In the genomic region with DNA sequence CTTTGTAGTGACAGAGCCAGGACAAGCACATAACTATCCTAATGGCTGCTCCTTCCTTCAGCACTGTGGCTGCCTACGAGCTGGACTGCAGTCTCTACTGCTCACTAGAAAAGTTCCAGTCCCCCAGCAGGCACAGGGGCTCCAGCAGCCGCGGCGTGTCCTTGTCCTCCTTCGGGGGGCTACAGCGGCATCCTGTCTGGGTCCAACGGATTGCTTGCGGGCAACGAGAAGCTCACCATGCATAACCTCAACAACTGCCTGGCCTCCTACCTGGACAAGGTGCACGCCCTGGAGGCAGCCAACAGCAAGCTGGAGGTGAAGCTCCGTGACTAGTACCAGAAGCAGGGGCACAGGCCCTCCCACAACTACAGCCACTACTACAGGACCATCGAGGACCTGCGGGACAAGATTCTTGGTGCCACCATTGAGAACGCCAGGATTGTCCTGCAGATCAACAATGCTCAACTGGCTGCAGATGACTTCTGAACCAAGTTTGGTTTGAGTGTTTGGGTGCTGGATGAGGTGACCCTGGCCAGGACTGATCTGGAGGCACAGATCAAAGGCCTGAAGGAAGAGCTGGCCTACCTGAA, we compare ENCODE assay signal across 1 cellular context.
TF ChIP-seq lines count a peak whose summit lies in the region.

No MANE protein-coding gene starts in this region.

TF ChIP-seq in GM12878, 131 proteins besides CTCF, POLR2A, EP300 and RAD21:
- TF ChIP-seq CEBPB (IDR thresholded peaks at IDR 0.05; ENCODE audit: borderline replicate concordance in 1 of 2, low read depth in 2 of 2, low read length in 2 of 2) = no peak
- TF ChIP-seq ASH2L (IDR thresholded peaks at IDR 0.05; ENCODE audit: borderline replicate concordance, low read depth) = no peak
- TF ChIP-seq SUPT20H (IDR thresholded peaks at IDR 0.05; ENCODE audit: borderline replicate concordance, control insufficient read depth, low read depth, low read length) = no peak
- no peak for TF ChIP-seq HCFC1 (IDR thresholded peaks at IDR 0.05; ENCODE audit: low read length)
- TF ChIP-seq SIX5 (IDR thresholded peaks at IDR 0.05; ENCODE audit: low read depth, low read length, severe bottlenecking) = no peak
- TF ChIP-seq EGR1 (IDR thresholded peaks at IDR 0.05; ENCODE audit: borderline replicate concordance in 1 of 2, low read depth in 2 of 2, low read length in 2 of 2) = no peak
- TF ChIP-seq, protein P1, sequence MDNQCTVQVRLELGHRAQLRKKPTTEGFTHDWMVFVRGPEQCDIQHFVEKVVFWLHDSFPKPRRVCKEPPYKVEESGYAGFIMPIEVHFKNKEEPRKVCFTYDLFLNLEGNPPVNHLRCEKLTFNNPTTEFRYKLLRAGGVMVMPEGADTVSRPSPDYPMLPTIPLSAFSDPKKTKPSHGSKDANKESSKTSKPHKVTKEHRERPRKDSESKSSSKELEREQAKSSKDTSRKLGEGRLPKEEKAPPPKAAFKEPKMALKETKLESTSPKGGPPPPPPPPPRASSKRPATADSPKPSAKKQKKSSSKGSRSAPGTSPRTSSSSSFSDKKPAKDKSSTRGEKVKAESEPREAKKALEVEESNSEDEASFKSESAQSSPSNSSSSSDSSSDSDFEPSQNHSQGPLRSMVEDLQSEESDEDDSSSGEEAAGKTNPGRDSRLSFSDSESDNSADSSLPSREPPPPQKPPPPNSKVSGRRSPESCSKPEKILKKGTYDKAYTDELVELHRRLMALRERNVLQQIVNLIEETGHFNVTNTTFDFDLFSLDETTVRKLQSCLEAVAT (IDR thresholded peaks at IDR 0.05) = no peak
- no peak for TF ChIP-seq EED (IDR thresholded peaks at IDR 0.05; ENCODE audit: low read depth)
- no peak for TF ChIP-seq BCL11A (IDR thresholded peaks at IDR 0.05; ENCODE audit: low read depth, low read length)
- TF ChIP-seq, protein P2, sequence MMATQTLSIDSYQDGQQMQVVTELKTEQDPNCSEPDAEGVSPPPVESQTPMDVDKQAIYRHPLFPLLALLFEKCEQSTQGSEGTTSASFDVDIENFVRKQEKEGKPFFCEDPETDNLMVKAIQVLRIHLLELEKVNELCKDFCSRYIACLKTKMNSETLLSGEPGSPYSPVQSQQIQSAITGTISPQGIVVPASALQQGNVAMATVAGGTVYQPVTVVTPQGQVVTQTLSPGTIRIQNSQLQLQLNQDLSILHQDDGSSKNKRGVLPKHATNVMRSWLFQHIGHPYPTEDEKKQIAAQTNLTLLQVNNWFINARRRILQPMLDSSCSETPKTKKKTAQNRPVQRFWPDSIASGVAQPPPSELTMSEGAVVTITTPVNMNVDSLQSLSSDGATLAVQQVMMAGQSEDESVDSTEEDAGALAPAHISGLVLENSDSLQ (IDR thresholded peaks at IDR 0.05) = no peak
- no peak for TF ChIP-seq SIN3A (IDR thresholded peaks at IDR 0.05; ENCODE audit: low read depth, low read length)
- no peak for TF ChIP-seq JUND (IDR thresholded peaks at IDR 0.05; ENCODE audit: low read depth, low read length)
- TF ChIP-seq MXI1 (IDR thresholded peaks at IDR 0.05; ENCODE audit: low read depth, low read length) = no peak
